ENCODE assay signal across 16 cellular contexts in genomic region chr5:39616131-39616530, GRCh38.
"Had no signal": no experiment of that assay in that cellular context is flagged by ENCODE, and none has a peak within 500 bp of the region (broad histone marks: within the 10 kb centered on the region; RNA-seq: fewer than 3 reads in every experiment).

No MANE protein-coding gene starts in this region.

- H3K27ac ChIP-seq: adrenal gland, esophagus squamous epithelium, skin epidermis had no signal

- H3K9me3 ChIP-seq: adrenal gland, esophagus squamous epithelium had no signal

- H3K36me3 ChIP-seq: adrenal gland, esophagus squamous epithelium had no signal

- H3K4me1 ChIP-seq: adrenal gland, esophagus squamous epithelium had no signal

- ATAC-seq: activated T-cell treated with anti-CD3 and anti-CD28 coated beads, Interleukin-2, amount 50 U/mL, for 72 hours; stimulated activated naive CD8-positive, alpha-beta T cell treated with anti-CD3 and anti-CD28 coated beads, Interleukin-15, amount 100 ng/mL, for 72 hours had no signal

- H3K27me3 ChIP-seq: adrenal gland, esophagus squamous epithelium had no signal

- H3K4me3 ChIP-seq: adrenal gland, esophagus squamous epithelium, skin epidermis had no signal

- DNase-seq: activated CD4-positive, CD25-positive, alpha-beta regulatory T cell treated with anti-CD3 and anti-CD28 coated beads, Interleukin-2, amount 50 U/mL, for 72 hours; activated effector memory CD4-positive, alpha-beta T cell treated with anti-CD3 and anti-CD28 coated beads, Interleukin-2, amount 50 U/mL, for 16 hours; activated T-cell treated with anti-CD3 and anti-CD28 coated beads, Interleukin-2, amount 50 U/mL, for 72 hours; adrenal gland; cerebellar nuclear complex; effector CD8-positive, alpha-beta T cell; esophagus squamous epithelium; foreskin fibroblast; nephron progenitor cell; nucleus accumbens; stimulated activated CD4-positive, alpha-beta T cell treated with anti-CD3 and anti-CD28 coated beads, Interleukin-15, amount 100 ng/mL, for 24 hours; stimulated activated CD4-positive, alpha-beta T cell treated with anti-CD3 and anti-CD28 coated beads, Interleukin-2, amount 100 ng/mL, for 48 hours; stimulated activated naive CD8-positive, alpha-beta T cell treated with anti-CD3 and anti-CD28 coated beads, Interleukin-15, amount 100 ng/mL, for 72 hours; T-helper 1 cell; T-helper 9 cell had no signal
